8 cellular contexts compared by ENCODE assay signal in the genomic region with DNA sequence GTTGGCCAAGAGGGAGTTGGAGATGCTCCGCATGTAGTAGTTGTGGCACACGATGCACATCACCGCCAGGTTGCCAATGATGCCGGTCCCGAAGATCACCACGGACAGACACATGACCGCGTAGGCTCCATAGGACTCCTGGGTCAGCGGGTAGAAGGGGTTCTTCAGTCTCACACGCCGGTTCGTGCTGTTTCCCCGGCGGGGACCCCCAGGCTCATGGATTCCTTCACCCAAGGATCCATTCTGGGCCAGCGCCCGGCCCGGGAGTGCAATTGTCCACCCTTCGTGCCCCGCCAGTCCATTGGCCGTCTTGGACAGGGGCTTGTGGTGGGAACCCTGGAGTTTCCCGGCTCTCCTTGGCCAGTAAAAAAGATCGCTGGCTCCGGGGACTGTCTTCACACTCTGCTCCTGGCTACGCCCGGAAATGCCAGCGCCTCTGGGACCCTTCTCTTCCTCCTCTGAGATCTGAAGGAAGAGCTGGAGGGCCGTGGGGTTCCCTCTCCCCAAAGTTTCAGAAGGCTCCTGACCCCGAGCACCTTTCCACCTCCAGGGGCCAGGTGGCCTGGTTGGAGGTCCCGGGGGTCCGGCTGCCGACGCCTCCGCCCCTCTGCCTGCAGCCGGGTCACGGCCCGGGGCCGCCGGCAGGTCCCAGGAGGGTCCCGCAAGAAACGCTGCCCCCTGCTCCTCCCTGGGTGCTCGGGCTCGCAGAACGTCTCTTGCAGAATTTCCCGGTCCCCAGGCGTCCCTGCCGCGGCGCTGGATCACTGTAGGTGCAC. TPM values are rescaled to one million over a fixed set of nuclear protein-coding genes. Genes with fewer than 3 reads are reported as not detected.
DNase-seq lines count a peak whose midpoint lies in the region; ATAC-seq and TF ChIP-seq lines count a peak whose summit lies in the region.

No MANE protein-coding gene starts in this region.

- H3K9me2 ChIP-seq in PC-3 (replicated peaks; ENCODE audit: low read length): no peaks in the 10 kb centered on the region

- no peaks in the 10 kb centered on the region for H3F3A ChIP-seq in PC-3 (ENCODE audit: low read length, unreplicated experiment)

- peaks cover 17 to 39% (median 33%) of the 10 kb centered on the region in 11 experiments for H3K27me3 ChIP-seq in BLaER1 treated with 17β-estradiol and CSF1 and Interleukin-3, amounts not matched to agents 10 nM and 100 nM
- H3K27me3 ChIP-seq in PC-3 (ENCODE audit: low read length) (no peaks in the 10 kb centered on the region), esophagus muscularis mucosa (peaks cover 0 to 17% (median 0%) of the 10 kb centered on the region in 4 donors), neuronal stem cell (ENCODE audit: control insufficient read depth in 3 of 3, insufficient read depth in 3 of 3, low read depth in 1 of 3, low read length in 3 of 3) (peaks cover 9 to 41% (median 17%) of the 10 kb centered on the region in 3 experiments)

- H2BK15ac ChIP-seq in neuronal stem cell (ENCODE audit: low read length): no peak overlapping the region

- H3K4me3 ChIP-seq in BLaER1 treated with 17β-estradiol and CSF1 and Interleukin-3, amounts not matched to agents 10 nM and 100 nM: peak overlapping the region; percentile 61 to 74 (median 70)
- H3K4me3 ChIP-seq in PC-3 (ENCODE audit: low read length) (peak overlapping the region; percentile 92), esophagus muscularis mucosa (peak overlapping the region; percentile 60 to 80 (median 67)), neuronal stem cell (ENCODE audit: low read length in 2 of 2) (peak overlapping the region; percentile 71 to 91)

- H4K20me1 ChIP-seq in BLaER1 treated with 17β-estradiol and CSF1 and Interleukin-3, amounts not matched to agents 10 nM and 100 nM: peaks cover 0 to 6% (median 0%) of the 10 kb centered on the region in 11 experiments; a peak in 1 of 22 replicates
- peaks cover 19% of the 10 kb centered on the region for H4K20me1 ChIP-seq in PC-3 (ENCODE audit: low read length)

- intact Hi-C loops in PC-3 (cut with micrococcal nuclease) (loop anchor here (1.0 to 2.0 kb wide), 3 partner anchors 44 to 101 kb away; no protein-coding TSS in a partner anchor), esophagus muscularis mucosa (cut with DNase I) (no loop called here)

- H3K4me2 ChIP-seq in BLaER1 treated with 17β-estradiol and CSF1 and Interleukin-3, amounts not matched to agents 10 nM and 100 nM: peak overlapping the region; percentile 89 to 100 (median 99)
- H3K4me2 ChIP-seq in PC-3 (ENCODE audit: low read length) (peak overlapping the region; percentile 95), neuronal stem cell (ENCODE audit: insufficient read depth, low read length, poor library complexity, severe bottlenecking) (peak overlapping the region; percentile 98)

- H3K14ac ChIP-seq in neuronal stem cell (ENCODE audit: low read length): peak overlapping the region; percentile 56

- DNase-seq in PC-3 (peak; percentile 14), esophagus muscularis mucosa (ENCODE audit: extremely low spot score) (no peak), neuronal stem cell (ENCODE audit: low spot score) (peak; percentile 5), hepatic stellate cell (ENCODE audit: low spot score) (no peak), putamen (ENCODE audit: low spot score) (no peak), NCI-H510A treated with DMSO at 0.1 percent for 48 hours (lab: John Stamatoyannopoulos, UW) (no peak)

- no TSS peak for BruUV-seq in PC-3 (replicated peaks; lab: Mats Ljungman, UMichigan)

- H3K18ac ChIP-seq in neuronal stem cell (ENCODE audit: low read length): peak overlapping the region; percentile 94

- 30% methylated on average over 23 of the region's 48 CpGs for WGBS in esophagus muscularis mucosa
- no CpG with 5 or more reads among the region's 48 CpGs for WGBS in neuronal stem cell (ENCODE audit: extremely low coverage in 2 of 2, insufficient read length in 2 of 2, insufficient replicate concordance in 1 of 2), 2 donors

- POLR2A ChIA-PET in PC-3 (lab: Charles Lee; ENCODE audit: unreplicated experiment): no interaction called here

- peaks cover 7 to 20% (median 16%) of the 10 kb centered on the region in 10 experiments; a peak in 19 of 20 replicates for H3K4me1 ChIP-seq in BLaER1 treated with 17β-estradiol and CSF1 and Interleukin-3, amounts not matched to agents 10 nM and 100 nM
- H3K4me1 ChIP-seq in PC-3 (ENCODE audit: insufficient read depth, low read length) (peaks cover 22% of the 10 kb centered on the region; the same call in 1 of the 2 replicates), esophagus muscularis mucosa (peaks cover 18 to 49% (median 37%) of the 10 kb centered on the region in 4 donors), neuronal stem cell (ENCODE audit: control insufficient read depth in 2 of 2, insufficient read depth in 1 of 2, low read depth in 1 of 2, low read length in 2 of 2) (peaks cover 0 to 5% of the 10 kb centered on the region in 2 donors)

- peaks cover 61% of the 10 kb centered on the region for H3K79me2 ChIP-seq in PC-3 (ENCODE audit: low read length)

- CTCF ChIA-PET in PC-3 (lab: Charles Lee): no interaction called here

- H3K9ac ChIP-seq in BLaER1 treated with 17β-estradiol and CSF1 and Interleukin-3, amounts not matched to agents 10 nM and 100 nM: peak overlapping the region; percentile 1 to 71 (median 66); a peak in 20 of 22 replicates
- H3K9ac ChIP-seq in PC-3 (ENCODE audit: low read length) (peak overlapping the region; percentile 79), neuronal stem cell (ENCODE audit: low read depth, low read length, poor library complexity) (peak overlapping the region; percentile 70)

- TF ChIP-seq CTCF in PC-3 (conservative IDR thresholded peaks at IDR 0.05; ENCODE audit: low read depth, low read length) (no peak), esophagus muscularis mucosa (IDR thresholded peaks at IDR 0.05) (no peak)

- no peak for TF ChIP-seq EP300 in esophagus muscularis mucosa (IDR thresholded peaks at IDR 0.05)

- no peak overlapping the region for H3K4ac ChIP-seq in neuronal stem cell (ENCODE audit: low read length)

- peak overlapping the region; percentile 97 for H2AFZ ChIP-seq in PC-3 (ENCODE audit: low read length)
- peak overlapping the region; percentile 99 for H2AFZ ChIP-seq in neuronal stem cell (ENCODE audit: low read length)

- peak overlapping the region; percentile 82 for H2BK5ac ChIP-seq in neuronal stem cell (ENCODE audit: low read length)

- H3K36me3 ChIP-seq in BLaER1 treated with 17β-estradiol and CSF1 and Interleukin-3, amounts not matched to agents 10 nM and 100 nM: 0 out of 22 replicates have a peak, but pooled peaks cover 0 to 4% (median 0%) of the 10 kb centered on the region in 11 experiments
- H3K36me3 ChIP-seq in PC-3 (ENCODE audit: low read depth, low read length) (0 out of 2 replicates have a peak, but pooled peaks cover 5% of the 10 kb centered on the region), esophagus muscularis mucosa (no peaks in the 10 kb centered on the region), neuronal stem cell (replicated peaks in 1 of 2; ENCODE audit: control insufficient read depth in 2 of 2, insufficient read depth in 2 of 2, low read length in 2 of 2) (no peaks in the 10 kb centered on the region)

- ATAC-seq in PC-3 (no peak), HG02759 (IDR thresholded peaks at IDR 0.05; ENCODE audit: unreplicated experiment) (no peak)

- no peak overlapping the region for H4K8ac ChIP-seq in neuronal stem cell (ENCODE audit: low read depth, low read length)

- TF ChIP-seq POLR2A in esophagus muscularis mucosa (IDR thresholded peaks at IDR 0.05; ENCODE audit: low read depth): no peak

- no peak overlapping the region for H2BK12ac ChIP-seq in neuronal stem cell (ENCODE audit: low read length)

- peak overlapping the region in 1 of 11 experiments; percentile 53; a peak in 3 of 22 replicates for H3K27ac ChIP-seq in BLaER1 treated with 17β-estradiol and CSF1 and Interleukin-3, amounts not matched to agents 10 nM and 100 nM
- H3K27ac ChIP-seq in PC-3 (ENCODE audit: low read length): no peak overlapping the region
- H3K27ac ChIP-seq in esophagus muscularis mucosa (replicated peaks in 1 of 4): peak overlapping the region; percentile 74 to 82 (median 80)
- H3K27ac ChIP-seq in neuronal stem cell (replicated peaks; ENCODE audit: low read length): no peak overlapping the region

- no peak overlapping the region for H2BK120ac ChIP-seq in neuronal stem cell (ENCODE audit: low read depth, low read length)

- peak overlapping the region; percentile 0 for H3K23ac ChIP-seq in neuronal stem cell (ENCODE audit: low read depth, low read length, poor library complexity)

- no peak overlapping the region for H4K91ac ChIP-seq in neuronal stem cell (ENCODE audit: low read depth, low read length, poor library complexity)

- 0 out of 22 replicates have a peak, but pooled peaks cover 0 to 3% (median 0%) of the 10 kb centered on the region in 11 experiments for H3K9me3 ChIP-seq in BLaER1 treated with 17β-estradiol and CSF1 and Interleukin-3, amounts not matched to agents 10 nM and 100 nM (replicated peaks in 1 of 11)
- H3K9me3 ChIP-seq in PC-3 (ENCODE audit: low read length) (no peaks in the 10 kb centered on the region), esophagus muscularis mucosa (no peaks in the 10 kb centered on the region), neuronal stem cell (replicated peaks in 1 of 2; ENCODE audit: control insufficient read depth in 2 of 2, insufficient read depth in 1 of 2, low read depth in 1 of 2, low read length in 2 of 2) (peaks cover 4 to 13% of the 10 kb centered on the region in 2 donors)

- H2AK5ac ChIP-seq in neuronal stem cell (ENCODE audit: low read depth, low read length): no peak overlapping the region

- H3K79me1 ChIP-seq in neuronal stem cell (ENCODE audit: low read depth, low read length): no peaks in the 10 kb centered on the region

RNA-seq across cellular contexts. Expression of a gene that starts 1.3 kb away (rescaled TPM):
- total RNA-seq in PC-3 (2014; rRNA removed) (10.5 and 14.3 TPM in 2 replicates), esophagus muscularis mucosa (10 to 100 TPM in 3 of 4 donors, 1 to 10 TPM in 1; 5.0 to 15.2 (median 12.5) TPM)
- 1.8 TPM for polyA plus RNA-seq in neuronal stem cell (2013, experiment 1 of 2)
- 1.9 TPM for polyA plus RNA-seq in neuronal stem cell (2013, experiment 2 of 2)

Comparison
In these comparisons a context has a peak if more than half of its experiments do, and no peak if none do; other contexts are left out.
1. H3K27ac ChIP-seq: peak in esophagus muscularis mucosa (4 of 4); none in PC-3 (single experiment) and neuronal stem cell (single experiment).
2. DNase-seq: peak in PC-3 (single experiment) and neuronal stem cell (single experiment); none in esophagus muscularis mucosa (single experiment), hepatic stellate cell (single experiment), putamen (single experiment) and NCI-H510A treated with DMSO at 0.1 percent for 48 hours (single experiment).
3. Peak in every context shown above with its lines, with median percentiles within 50 percentile points of each other: H3K4me2 ChIP-seq, H3K4me3 ChIP-seq and H3K9ac ChIP-seq.